Comparison of ENCODE assay signal across 14 cellular contexts in genomic region chr1:156006666-156007376, GRCh38. TPM values are rescaled to one million over a fixed set of nuclear protein-coding genes. Genes with fewer than 3 reads are reported as not detected.
DNase-seq lines count a peak whose midpoint lies in the region; ATAC-seq and TF ChIP-seq lines count a peak whose summit lies in the region.
"Had no signal": no experiment of that assay in that cellular context is flagged by ENCODE, and none has a peak within 500 bp of the region (broad histone marks: within the 10 kb centered on the region; RNA-seq: fewer than 3 reads in every experiment).

No MANE protein-coding gene starts in this region.

- H3K36me3 Mint-ChIP-seq in CD4-positive, alpha-beta memory T cell = peaks cover 27 to 31% of the 10 kb centered on the region in 2 donors

- WGBS in body of pancreas, 2 donors = 62 to 64% methylated on average over 6 to 7 of the region's 7 CpGs
- WGBS in lower leg skin, 2 donors = 60 to 70% methylated on average over 7 of the region's 7 CpGs

- H3K4me3 Mint-ChIP-seq in CD4-positive, alpha-beta memory T cell = peak overlapping the region in 1 of 8 donors; percentile 46

- no peak overlapping the region for H2AFZ ChIP-seq in HCT116 (ENCODE audit: low read depth, low read length, poor library complexity, severe bottlenecking)

- TF ChIP-seq POLR2A in HCT116 (IDR thresholded peaks at IDR 0.05; ENCODE audit: borderline replicate concordance, extremely low read depth, insufficient read depth, insufficient read length) (no peak), body of pancreas (IDR thresholded peaks at IDR 0.05) (no peak), vagina (IDR thresholded peaks at IDR 0.05) (no peak), Peyer's patch (IDR thresholded peaks at IDR 0.05) (no peak), lower leg skin (IDR thresholded peaks at IDR 0.05) (no peak)

- no peak for DNase-seq in CD4-positive, alpha-beta memory T cell
- DNase-seq in HCT116 (ENCODE audit: low read depth, low spot score) (no peak), body of pancreas (no peak), myocyte (ENCODE audit: low read depth) (peak; percentile 81), GM10266 (ENCODE audit: extremely low spot score) (no peak), vagina (ENCODE audit: extremely low spot score in 2 of 2) (no peak), Peyer's patch (no peak), lower leg skin (ENCODE audit: low spot score in 2 of 2) (no peak)
- DNase-seq: dorsolateral prefrontal cortex, foreskin fibroblast, kidney, NCI-H1417 had no signal

- H3K4me1 ChIP-seq in CD4-positive, alpha-beta memory T cell (ENCODE audit: insufficient read depth, low read length) = peaks cover 22% of the 10 kb centered on the region
- H3K4me1 ChIP-seq in HCT116 (ENCODE audit: control insufficient read depth in 1 of 2, insufficient read depth in 2 of 2, low read length in 2 of 2) (peaks cover 7 to 43% of the 10 kb centered on the region in 2 experiments), body of pancreas (peaks cover 2% of the 10 kb centered on the region), vagina (no peaks in the 10 kb centered on the region), Peyer's patch (no peaks in the 10 kb centered on the region)

- H3K9me2 ChIP-seq in HCT116 (ENCODE audit: insufficient read depth) = no peaks in the 10 kb centered on the region

- intact Hi-C loops in CD4-positive, alpha-beta memory T cell (cut with micrococcal nuclease) = loop anchor here (5.0 kb wide), 1 partner anchor 45 kb away; the partner anchor contains the start of genes LAMTOR2 and UBQLN4
- intact Hi-C loops in HCT116 (cut with micrococcal nuclease) = loop anchor here (10.0 kb wide), 1 partner anchor 58 kb away; the partner anchor contains the start of gene RAB25
- intact Hi-C loops in body of pancreas (cut with DNase I) = no loop called here
- intact Hi-C loops in vagina (cut with DNase I) = no loop called here
- intact Hi-C loops in lower leg skin (cut with DNase I; ENCODE audit: low total_unique reads) = no loop called here

- CTCF ChIA-PET in CD4-positive, alpha-beta memory T cell (lab: Charles Lee; ENCODE audit: partially characterized antibody) = interaction anchor here (0.8 to 1.7 kb wide), 2 partner anchors 16 to 60 kb away, joined by 3 to 5 read pairs; no protein-coding TSS in a partner anchor
- CTCF ChIA-PET in HCT116 (lab: Charles Lee) = interaction anchor here (0.5 kb wide), 1 partner anchor 14 kb away, joined by 5 read pairs; no protein-coding TSS in a partner anchor

- H4K20me1 ChIP-seq in HCT116 (ENCODE audit: insufficient read depth) = no peaks in the 10 kb centered on the region

- no peaks in the 10 kb centered on the region for H3K9me3 ChIP-seq in CD4-positive, alpha-beta memory T cell (ENCODE audit: control insufficient read depth in 1 of 2, low read length in 2 of 2)
- H3K9me3 ChIP-seq in HCT116 (ENCODE audit: control insufficient read depth in 1 of 2, insufficient read depth in 1 of 2, low read depth in 1 of 2, low read length in 2 of 2) (no peaks in the 10 kb centered on the region), body of pancreas (no peaks in the 10 kb centered on the region), vagina (no peaks in the 10 kb centered on the region), Peyer's patch (no peaks in the 10 kb centered on the region)
- H3K9me3 ChIP-seq: BLaER1 treated with 17β-estradiol and CSF1 and Interleukin-3, amounts not matched to agents 10 nM and 100 nM had no signal

- ATAC-seq in HCT116 = no peak
- peak; percentile 18 for ATAC-seq in body of pancreas

- H3K4me2 ChIP-seq in HCT116 (ENCODE audit: low read length) = peak overlapping the region; percentile 27; the same call in 1 of the 2 replicates

- no peak overlapping the region for H3K9ac ChIP-seq in HCT116 (ENCODE audit: low read length)
- H3K9ac ChIP-seq: BLaER1 treated with 17β-estradiol and CSF1 and Interleukin-3, amounts not matched to agents 10 nM and 100 nM had no signal

- H3K27me3 ChIP-seq in CD4-positive, alpha-beta memory T cell (ENCODE audit: insufficient read depth, low read length) = no peaks in the 10 kb centered on the region
- H3K27me3 ChIP-seq in HCT116 (ENCODE audit: insufficient read depth, low read length) = no peaks in the 10 kb centered on the region
- no peaks in the 10 kb centered on the region for H3K27me3 ChIP-seq in body of pancreas
- no peaks in the 10 kb centered on the region for H3K27me3 ChIP-seq in vagina
- no peaks in the 10 kb centered on the region for H3K27me3 ChIP-seq in Peyer's patch
- H3K27me3 ChIP-seq: BLaER1 treated with 17β-estradiol and CSF1 and Interleukin-3, amounts not matched to agents 10 nM and 100 nM; dorsolateral prefrontal cortex had no signal

- no peak overlapping the region for H3K27ac ChIP-seq in CD4-positive, alpha-beta memory T cell (ENCODE audit: low read depth, low read length)
- peak overlapping the region; percentile 14; the same call in 1 of the 2 replicates for H3K27ac ChIP-seq in HCT116 (ENCODE audit: low read depth, low read length)
- H3K27ac ChIP-seq in body of pancreas = peak overlapping the region in 1 of 4 donors; percentile 52
- H3K27ac ChIP-seq in vagina = no peak overlapping the region
- no peak overlapping the region for H3K27ac ChIP-seq in Peyer's patch
- H3K27ac ChIP-seq: BLaER1 treated with 17β-estradiol and CSF1 and Interleukin-3, amounts not matched to agents 10 nM and 100 nM had no signal

- H3K36me3 ChIP-seq in CD4-positive, alpha-beta memory T cell (ENCODE audit: insufficient read depth, low read length) = peaks cover 25% of the 10 kb centered on the region
- H3K36me3 ChIP-seq in HCT116 (ENCODE audit: control insufficient read depth in 1 of 2, insufficient read depth in 2 of 2, low read length in 2 of 2) (peaks cover 17 to 23% of the 10 kb centered on the region in 2 experiments; a peak in 3 of 4 replicates), body of pancreas (replicated peaks in 1 of 2; ENCODE audit: insufficient read depth in 1 of 2, low read depth in 2 of 2) (peaks cover 0 to 17% of the 10 kb centered on the region in 2 donors), vagina (peaks cover 0 to 32% of the 10 kb centered on the region in 2 donors), Peyer's patch (peaks cover 0 to 41% (median 0%) of the 10 kb centered on the region in 3 donors)

- H3K9me3 Mint-ChIP-seq in CD4-positive, alpha-beta memory T cell = no peaks in the 10 kb centered on the region

- POLR2A ChIA-PET in CD4-positive, alpha-beta memory T cell (lab: Charles Lee; ENCODE audit: partially characterized antibody) = interaction anchor here (0.6 kb wide), 1 partner anchor 88 kb away, joined by 4 read pairs; no protein-coding TSS in a partner anchor
- POLR2A ChIA-PET in HCT116 (lab: Charles Lee) = no interaction called here

- TF ChIP-seq RAD21 in HCT116 (IDR thresholded peaks at IDR 0.05; ENCODE audit: low read depth) = no peak

- peak overlapping the region in 6 of 7 donors; percentile 52 to 68 (median 58) for H3K27ac Mint-ChIP-seq in CD4-positive, alpha-beta memory T cell

- no peak overlapping the region for H3K4me3 ChIP-seq in CD4-positive, alpha-beta memory T cell (ENCODE audit: low read length in 2 of 2)
- H3K4me3 ChIP-seq in HCT116 (replicated peaks in 1 of 2; ENCODE audit: low read depth in 1 of 2, low read length in 2 of 2) = no peak overlapping the region
- no peak overlapping the region for H3K4me3 ChIP-seq in body of pancreas
- H3K4me3 ChIP-seq in vagina = no peak overlapping the region
- H3K4me3 ChIP-seq in Peyer's patch = no peak overlapping the region
- H3K4me3 ChIP-seq in lower leg skin (ENCODE audit: low read depth, poor library complexity, severe bottlenecking) = no peak overlapping the region
- H3K4me3 ChIP-seq: BLaER1 treated with 17β-estradiol and CSF1 and Interleukin-3, amounts not matched to agents 10 nM and 100 nM; dorsolateral prefrontal cortex had no signal

- peaks cover 20 to 60% (median 33%) of the 10 kb centered on the region in 4 donors for H3K4me1 Mint-ChIP-seq in CD4-positive, alpha-beta memory T cell

- H3K79me2 ChIP-seq in HCT116 (ENCODE audit: insufficient read depth, low read length) = no peaks in the 10 kb centered on the region

- H3K27me3 Mint-ChIP-seq in CD4-positive, alpha-beta memory T cell = no peaks in the 10 kb centered on the region

- no TSS peak for BruUV-seq in HCT116 (replicated peaks; lab: Mats Ljungman, UMichigan)

- RAD21 ChIA-PET in HCT116 (lab: Charles Lee; ENCODE audit: low non-redundant PET in 1 of 2, low total read pairs in 2 of 2, uncharacterized antibody in 2 of 2, unreplicated experiment in 2 of 2) = no interaction called here

- no peak for TF ChIP-seq CTCF in HCT116 (IDR thresholded peaks at IDR 0.05 in 2 of 3, conservative IDR thresholded peaks at IDR 0.05 in 1 of 3; ENCODE audit: borderline replicate concordance in 1 of 3, insufficient read depth in 1 of 3, low read depth in 2 of 3, low read length in 2 of 3)
- no peak for TF ChIP-seq CTCF in body of pancreas (IDR thresholded peaks at IDR 0.05)
- TF ChIP-seq CTCF in GM10266 (IDR thresholded peaks at IDR 0.05; ENCODE audit: control insufficient read depth, insufficient read depth, low read depth, missing control alignments) = no peak
- TF ChIP-seq CTCF in vagina (IDR thresholded peaks at IDR 0.05) = no peak
- no peak for TF ChIP-seq CTCF in Peyer's patch (IDR thresholded peaks at IDR 0.05)
- TF ChIP-seq CTCF in lower leg skin (IDR thresholded peaks at IDR 0.05) = no peak

RNA-seq across cellular contexts. Expression of gene SSR2, which starts 13.9 kb away (rescaled TPM):
- 100 to 1,000 TPM; 252 to 276 TPM for total RNA-seq in CD4-positive, alpha-beta memory T cell
- 100 to 1,000 TPM; 349 to 442 TPM for polyA plus RNA-seq in CD4-positive, alpha-beta memory T cell
- total RNA-seq in HCT116 (2021; ENCODE audit: unreplicated experiment) (153 TPM), body of pancreas (100 to 1,000 TPM; 179 to 291 TPM), myocyte (124 and 222 TPM in 2 replicates), vagina (187 TPM), Peyer's patch (100 to 1,000 TPM; 133 to 269 (median 202) TPM), lower leg skin (100 to 1,000 TPM; 113 to 215 (median 185) TPM)
- polyA plus RNA-seq in HCT116 (2012) = 225 and 258 TPM in 2 replicates
- 311 TPM for polyA plus RNA-seq in myocyte (2012)

RNA-seq across cellular contexts. Expression of gene ARHGEF2, which starts 28.5 kb away (rescaled TPM):
- total RNA-seq in CD4-positive, alpha-beta memory T cell = 100 to 1,000 TPM; 190 to 198 TPM
- 10 to 100 TPM in 1 of 2 donors, 1 to 10 TPM in 1; 6.7 to 30.4 TPM for polyA plus RNA-seq in CD4-positive, alpha-beta memory T cell
- 90.1 TPM for total RNA-seq in HCT116 (2021; ENCODE audit: unreplicated experiment)
- polyA plus RNA-seq in HCT116 (2012) = 91.8 and 95.7 TPM in 2 replicates
- 10 to 100 TPM; 31.9 to 32.6 TPM for total RNA-seq in body of pancreas
- total RNA-seq in myocyte = 361 and 478 TPM in 2 replicates
- polyA plus RNA-seq in myocyte (2012) = 214 TPM
- 76.4 TPM for total RNA-seq in vagina
- total RNA-seq in Peyer's patch = 100 to 1,000 TPM; 101 to 239 (median 149) TPM
- total RNA-seq in lower leg skin = 10 to 100 TPM; 18.7 to 35.5 (median 28.3) TPM

RNA-seq across cellular contexts. Expression of gene UBQLN4, which starts 46.8 kb away (rescaled TPM):
- 10 to 100 TPM; 38.0 to 39.5 TPM for total RNA-seq in CD4-positive, alpha-beta memory T cell
- polyA plus RNA-seq in CD4-positive, alpha-beta memory T cell = 10 to 100 TPM in 1 of 2 donors, 1 to 10 TPM in 1; 8.9 to 12.7 TPM
- total RNA-seq in HCT116 (2021; ENCODE audit: unreplicated experiment) (68.4 TPM), body of pancreas (10 to 100 TPM; 16.5 to 16.9 TPM), myocyte (65.3 and 69.7 TPM in 2 replicates), vagina (27.0 TPM), Peyer's patch (10 to 100 TPM; 16.3 to 22.5 (median 21.4) TPM), lower leg skin (10 to 100 TPM; 19.8 to 31.0 (median 26.9) TPM)
- polyA plus RNA-seq in HCT116 (2012) = 47.4 and 48.3 TPM in 2 replicates
- polyA plus RNA-seq in myocyte (2012) = 39.7 TPM

RNA-seq across cellular contexts. Expression of gene LAMTOR2, which starts 47.8 kb away (rescaled TPM):
- 10 to 100 TPM; 33.0 to 35.5 TPM for total RNA-seq in CD4-positive, alpha-beta memory T cell
- 100 to 1,000 TPM; 136 to 151 TPM for polyA plus RNA-seq in CD4-positive, alpha-beta memory T cell
- total RNA-seq in HCT116 (2021; ENCODE audit: unreplicated experiment) (60.2 TPM), body of pancreas (10 to 100 TPM; 44.2 to 47.5 TPM), myocyte (40.1 and 51.4 TPM in 2 replicates), vagina (73.9 TPM), Peyer's patch (10 to 100 TPM; 40.4 to 75.5 (median 54.1) TPM), lower leg skin (10 to 100 TPM; 41.8 to 64.5 (median 47.4) TPM)
- 83.5 and 97.1 TPM in 2 replicates for polyA plus RNA-seq in HCT116 (2012)
- polyA plus RNA-seq in myocyte (2012) = 144 TPM

RNA-seq across cellular contexts. Expression of gene RAB25, which starts 54.1 kb away (rescaled TPM):
- 1 to 10 TPM in 1 of 2 experiments, under 1 TPM in 1; 0.53 to 1.5 TPM for total RNA-seq in CD4-positive, alpha-beta memory T cell
- 1 to 10 TPM; 5.9 to 6.6 TPM for polyA plus RNA-seq in CD4-positive, alpha-beta memory T cell
- total RNA-seq in HCT116 (2021; ENCODE audit: unreplicated experiment) (142 TPM), body of pancreas (10 to 100 TPM; 31.3 to 66.7 TPM), myocyte (not detected in 2 replicates), vagina (52.1 TPM), Peyer's patch (100 to 1,000 TPM in 3 of 4 donors, 10 to 100 TPM in 1; 96.6 to 188 (median 146) TPM), lower leg skin (100 to 1,000 TPM; 211 to 281 (median 251) TPM)
- 210 and 227 TPM in 2 replicates for polyA plus RNA-seq in HCT116 (2012)
- polyA plus RNA-seq in myocyte (2012) = not detected
- total RNA-seq: NCI-H460 had no signal

Comparison
In these comparisons a context has a peak if more than half of its experiments do, and no peak if none do; other contexts are left out.
1. intact Hi-C loops: an anchor here in CD4-positive, alpha-beta memory T cell (5.0 kb wide) and HCT116 (10.0 kb wide); none called in body of pancreas, vagina and lower leg skin.